1 cellular context compared by ENCODE assay signal in genomic region chr1:87794788-87795614, GRCh38.
TF ChIP-seq lines count a peak whose summit lies in the region.

No MANE protein-coding gene starts in this region.

TF ChIP-seq in HepG2, 621 proteins besides CTCF, POLR2A, EP300 and RAD21 (continued from another document):
- no peak for TF ChIP-seq GMEB2 (CRISPR knock-in tag; IDR thresholded peaks at IDR 0.05; ENCODE audit: low read depth)
- TF ChIP-seq HDAC2 (CRISPR knock-in tag; IDR thresholded peaks at IDR 0.05) = no peak
- 0 out of 2 replicates have a peak, but pooled peaks have one; percentile 4 for TF ChIP-seq THAP11 (CRISPR knock-in tag; IDR thresholded peaks at IDR 0.05)
- TF ChIP-seq FOXC1 (CRISPR knock-in tag; IDR thresholded peaks at IDR 0.05; ENCODE audit: borderline replicate concordance) = no peak
- TF ChIP-seq HOMEZ (CRISPR knock-in tag; IDR thresholded peaks at IDR 0.05; ENCODE audit: low read depth) = peak; percentile 56; the same call in 1 of the 2 replicates
- TF ChIP-seq DDIT3 (CRISPR knock-in tag; IDR thresholded peaks at IDR 0.05) = no peak
- TF ChIP-seq MTF1 (CRISPR knock-in tag; IDR thresholded peaks at IDR 0.05) = no peak
- peak; percentile 47; the same call in 1 of the 2 replicates for TF ChIP-seq ARID5B (CRISPR knock-in tag; IDR thresholded peaks at IDR 0.05)
- no peak for TF ChIP-seq ZHX1 (CRISPR knock-in tag; IDR thresholded peaks at IDR 0.05; ENCODE audit: low read depth)
- TF ChIP-seq TEAD3 (CRISPR knock-in tag; optimal IDR thresholded peaks at IDR 0.05; ENCODE audit: borderline replicate concordance) = peak; percentile 67
- no peak for TF ChIP-seq TBX3 (IDR thresholded peaks at IDR 0.05; ENCODE audit: borderline replicate concordance)
- TF ChIP-seq SNAI1 (CRISPR knock-in tag; IDR thresholded peaks at IDR 0.05; ENCODE audit: borderline replicate concordance) = no peak
- TF ChIP-seq MXD3 (CRISPR knock-in tag; IDR thresholded peaks at IDR 0.05) = no peak
- TF ChIP-seq ZNF530 (CRISPR knock-in tag; IDR thresholded peaks at IDR 0.05; ENCODE audit: low read depth) = no peak
- no peak for TF ChIP-seq PRDM15 (CRISPR knock-in tag; IDR thresholded peaks at IDR 0.05)
- 0 out of 2 replicates have a peak, but pooled peaks have one; percentile 19 for TF ChIP-seq FOXK1 (CRISPR knock-in tag; IDR thresholded peaks at IDR 0.05; ENCODE audit: borderline replicate concordance, low read depth)
- TF ChIP-seq HOXD1 (CRISPR knock-in tag; IDR thresholded peaks at IDR 0.05) = no peak
- no peak for TF ChIP-seq SRF (IDR thresholded peaks at IDR 0.05; ENCODE audit: low read depth, low read length)
- TF ChIP-seq SRY (CRISPR knock-in tag; IDR thresholded peaks at IDR 0.05) = no peak
- TF ChIP-seq TERF1 (CRISPR knock-in tag; IDR thresholded peaks at IDR 0.05) = no peak
- TF ChIP-seq ZBTB44 (CRISPR knock-in tag; IDR thresholded peaks at IDR 0.05) = no peak
- no peak for TF ChIP-seq HIVEP1 (CRISPR knock-in tag; IDR thresholded peaks at IDR 0.05)
- TF ChIP-seq SKIL (CRISPR knock-in tag; IDR thresholded peaks at IDR 0.05; ENCODE audit: borderline replicate concordance) = no peak
- no peak for TF ChIP-seq ZNF510 (CRISPR knock-in tag; IDR thresholded peaks at IDR 0.05; ENCODE audit: low read depth)
- no peak for TF ChIP-seq ARNT (IDR thresholded peaks at IDR 0.05)
- TF ChIP-seq ZNF451 (CRISPR knock-in tag; IDR thresholded peaks at IDR 0.05) = no peak
- no peak for TF ChIP-seq ZNF430 (CRISPR knock-in tag; IDR thresholded peaks at IDR 0.05)
- TF ChIP-seq TIGD3 (CRISPR knock-in tag; IDR thresholded peaks at IDR 0.05; ENCODE audit: borderline replicate concordance) = no peak
- no peak for TF ChIP-seq NFRKB (IDR thresholded peaks at IDR 0.05)
- TF ChIP-seq ATF4 (CRISPR knock-in tag; IDR thresholded peaks at IDR 0.05) = no peak
- TF ChIP-seq ZFY (CRISPR knock-in tag; IDR thresholded peaks at IDR 0.05) = peak; percentile 34; the same call in 1 of the 2 replicates
- TF ChIP-seq ZNF329 (CRISPR knock-in tag; IDR thresholded peaks at IDR 0.05; ENCODE audit: low read depth) = no peak
